8 cellular contexts compared by ENCODE assay signal in the genomic region with DNA sequence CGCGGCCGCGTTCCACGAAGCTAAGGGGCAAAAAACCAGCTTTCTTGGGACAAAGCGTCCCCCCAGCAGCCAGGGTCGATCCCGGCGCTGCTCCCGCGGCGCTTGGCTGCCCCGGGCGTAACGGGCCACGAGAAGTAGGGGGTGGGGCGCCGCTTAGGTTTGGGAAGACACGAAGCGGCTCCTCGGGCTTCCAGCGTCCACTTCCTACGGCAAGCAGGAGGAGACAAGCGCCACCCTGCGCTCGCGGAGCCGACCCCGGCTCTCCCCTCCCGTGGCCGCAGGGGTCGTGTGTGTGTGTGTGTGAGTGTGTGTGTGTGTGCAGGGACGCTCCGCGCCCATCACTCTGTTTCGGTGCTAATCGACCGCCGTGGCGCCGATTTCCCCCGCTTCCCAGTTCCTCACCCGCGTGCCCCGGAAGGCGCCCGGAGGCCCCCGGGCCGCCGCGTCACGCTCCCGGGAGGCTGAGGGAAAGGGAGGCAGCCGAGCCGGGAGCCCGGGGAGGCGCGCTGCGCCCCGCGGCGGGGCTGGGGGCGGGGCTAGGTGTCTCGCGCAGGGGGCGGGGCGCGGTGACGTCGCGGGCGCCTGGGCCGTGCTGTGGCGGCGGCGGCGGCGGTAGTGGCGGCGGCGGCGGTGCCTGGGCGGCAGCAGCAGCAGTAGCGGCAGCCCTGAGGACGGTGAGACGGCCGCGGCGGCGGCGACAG. TPM values are rescaled to one million over a fixed set of nuclear protein-coding genes. Genes with fewer than 3 reads are reported as not detected.
DNase-seq lines count a peak whose midpoint lies in the region; ATAC-seq and TF ChIP-seq lines count a peak whose summit lies in the region.

Gene ERC1 (plus strand): TSS at position 575 of the 701 bp plus-strand sequence. CDS start 36,681 bp downstream, outside the sequence.

- TF ChIP-seq CTCF in AG09309 (IDR thresholded peaks at IDR 0.05; ENCODE audit: control insufficient read depth, insufficient read depth, low read depth, low read length, missing control alignments) (no peak), left lung (IDR thresholded peaks at IDR 0.05) (peak in 1 of 2 donors; percentile 12)

- H3K36me3 ChIP-seq in left lung, result no peaks in the 10 kb centered on the region

- intact Hi-C loops in dendritic cell treated with granulocyte-macrophage colony-stimulating factor and Interleukin-4, amounts not matched to agents 40 ng/mL and 50 ng/mL, for 4 days (cut with micrococcal nuclease), result loop anchor here (1.0 to 10.0 kb wide), 3 partner anchors 41 to 102 kb away; partner anchors contain the start of gene RAD52
- intact Hi-C loops in left lung (cut with DNase I), result no loop called here

- peak within 1 kb of the TSS; percentile 90 for H3K4me3 ChIP-seq in AG09309 (ENCODE audit: control insufficient read depth, low read depth, low read length)
- H3K4me3 ChIP-seq in left lung, result peak within 1 kb of the TSS; percentile 80 to 85

- peak; percentile 92 for ATAC-seq in GM19023 (IDR thresholded peaks at IDR 0.05; ENCODE audit: unreplicated experiment)
- ATAC-seq in HG03280 (IDR thresholded peaks at IDR 0.05; ENCODE audit: unreplicated experiment), result peak; percentile 82
- ATAC-seq in left lung, result peak; percentile 92

- peak within 1 kb of the TSS; percentile 96 for H3K4me3 Mint-ChIP-seq in dendritic cell treated with granulocyte-macrophage colony-stimulating factor and Interleukin-4, amounts not matched to agents 40 ng/mL and 50 ng/mL, for 4 days

- peak; percentile 33 for DNase-seq in AG09309 (ENCODE audit: low read depth)
- peak; percentile 81 for DNase-seq in NCI-H510A treated with DMSO at 0.1 percent for 48 hours (lab: John Stamatoyannopoulos, UW)
- peak; percentile 78 to 79 for DNase-seq in activated CD4-positive, alpha-beta T cell treated with anti-CD3 and anti-CD28 coated beads, Interleukin-2, amount 50 U/mL, for 4 hours
- peak; percentile 89 to 97 for DNase-seq in left lung
- peak; percentile 72 for DNase-seq in stimulated activated CD4-positive, alpha-beta T cell treated with anti-CD3 and anti-CD28 coated beads, Interleukin-2, amount 100 ng/mL, for 4 hours (ENCODE audit: low read depth)

- peaks cover 57% of the 10 kb centered on the region for H3K4me1 Mint-ChIP-seq in dendritic cell treated with granulocyte-macrophage colony-stimulating factor and Interleukin-4, amounts not matched to agents 40 ng/mL and 50 ng/mL, for 4 days (ENCODE audit: low read depth)

- no peaks in the 10 kb centered on the region for H3K27me3 Mint-ChIP-seq in dendritic cell treated with granulocyte-macrophage colony-stimulating factor and Interleukin-4, amounts not matched to agents 40 ng/mL and 50 ng/mL, for 4 days

- peak within 1 kb of the TSS; percentile 91 for H3K27ac Mint-ChIP-seq in dendritic cell treated with granulocyte-macrophage colony-stimulating factor and Interleukin-4, amounts not matched to agents 40 ng/mL and 50 ng/mL, for 4 days

- no peaks in the 10 kb centered on the region for H3K27me3 ChIP-seq in left lung

- no peaks in the 10 kb centered on the region for H3K9me3 ChIP-seq in left lung

- peak within 1 kb of the TSS; percentile 96 to 98 for H3K27ac ChIP-seq in left lung

- H3K9me3 Mint-ChIP-seq in dendritic cell treated with granulocyte-macrophage colony-stimulating factor and Interleukin-4, amounts not matched to agents 40 ng/mL and 50 ng/mL, for 4 days, result no peaks in the 10 kb centered on the region

- H3K4me1 ChIP-seq in left lung, result peaks cover 10 to 54% of the 10 kb centered on the region in 2 donors

- H3K36me3 Mint-ChIP-seq in dendritic cell treated with granulocyte-macrophage colony-stimulating factor and Interleukin-4, amounts not matched to agents 40 ng/mL and 50 ng/mL, for 4 days (ENCODE audit: low read depth), result peaks cover 19% of the 10 kb centered on the region

RNA-seq across cellular contexts. Expression of gene ERC1, which starts in this region (rescaled TPM):
- 10 to 100 TPM; 63.0 to 64.9 TPM for total RNA-seq in left lung

Comparison
In these comparisons a context has a peak if more than half of its experiments do, and no peak if none do; other contexts are left out.
1. Peak in every context shown above with its lines: DNase-seq, ATAC-seq, H3K4me3 ChIP-seq and H3K27ac ChIP-seq.
2. DNase-seq: peak in every context shown above with its lines; median percentile 93 in left lung; 81 in NCI-H510A treated with DMSO at 0.1 percent for 48 hours; 78 in activated CD4-positive, alpha-beta T cell treated with anti-CD3 and anti-CD28 coated beads, Interleukin-2, amount 50 U/mL, for 4 hours; 72 in stimulated activated CD4-positive, alpha-beta T cell treated with anti-CD3 and anti-CD28 coated beads, Interleukin-2, amount 100 ng/mL, for 4 hours; 33 in AG09309.